In genomic region chr21:39313042-39313456, GRCh38 we compare ENCODE assay signal across 8 cellular contexts. TPM values are rescaled to one million over a fixed set of nuclear protein-coding genes. Genes with fewer than 3 reads are reported as not detected.
A peak's percentile ranks its signal among the peaks of the same experiment; 100 is the strongest.
DNase-seq lines count a peak whose midpoint lies in the region; ATAC-seq and TF ChIP-seq lines count a peak whose summit lies in the region.

No MANE protein-coding gene starts in this region.

- H3K36me3 Mint-ChIP-seq in activated CD4-positive, alpha-beta memory T cell treated with anti-CD3 and anti-CD28 coated beads for 36 hours = peaks cover 27% of the 10 kb centered on the region
- H3K36me3 Mint-ChIP-seq in osteocyte (ENCODE audit: unreplicated experiment) = peaks cover 20% of the 10 kb centered on the region

- peak overlapping the region; percentile 97 for H3K27ac Mint-ChIP-seq in activated CD4-positive, alpha-beta memory T cell treated with anti-CD3 and anti-CD28 coated beads for 36 hours
- no peak overlapping the region for H3K27ac Mint-ChIP-seq in osteocyte (ENCODE audit: unreplicated experiment)

- ATAC-seq in GM19023 (IDR thresholded peaks at IDR 0.05; ENCODE audit: unreplicated experiment) (peak; percentile 6), HG03521 (IDR thresholded peaks at IDR 0.05; ENCODE audit: unreplicated experiment) (peak; percentile 11)

- H3K4me3 ChIP-seq in fibroblast of the aortic adventitia (ENCODE audit: low read depth, low read length) = peak overlapping the region; percentile 78

- no peaks in the 10 kb centered on the region for H3K27me3 Mint-ChIP-seq in activated CD4-positive, alpha-beta memory T cell treated with anti-CD3 and anti-CD28 coated beads for 36 hours
- H3K27me3 Mint-ChIP-seq in osteocyte (ENCODE audit: unreplicated experiment) = no peaks in the 10 kb centered on the region

- TF ChIP-seq CTCF in fibroblast of the aortic adventitia (IDR thresholded peaks at IDR 0.05; ENCODE audit: insufficient read depth, low read length) (no peak), osteocyte (IDR thresholded peaks at IDR 0.05) (no peak)

- no peaks in the 10 kb centered on the region for H3K9me3 Mint-ChIP-seq in activated CD4-positive, alpha-beta memory T cell treated with anti-CD3 and anti-CD28 coated beads for 36 hours
- H3K9me3 Mint-ChIP-seq in osteocyte (ENCODE audit: unreplicated experiment) = no peaks in the 10 kb centered on the region

- CTCF ChIA-PET in activated CD4-positive, alpha-beta memory T cell treated with anti-CD3 and anti-CD28 coated beads for 36 hours (lab: Charles Lee) = interaction anchor here (0.9 kb wide), 1 partner anchor 17 kb away, joined by 3 read pairs; no protein-coding TSS in a partner anchor

- POLR2A ChIA-PET in activated CD4-positive, alpha-beta memory T cell treated with anti-CD3 and anti-CD28 coated beads for 36 hours (lab: Charles Lee) = interaction anchor here (0.9 to 4.9 kb wide), 9 partner anchors 12 to 130 kb away, joined by 3 to 56 read pairs (median 8); partner anchors contain the start of genes HMGN1 and PSMG1

- peaks cover 39% of the 10 kb centered on the region for H3K4me1 Mint-ChIP-seq in activated CD4-positive, alpha-beta memory T cell treated with anti-CD3 and anti-CD28 coated beads for 36 hours (ENCODE audit: low read depth)
- H3K4me1 Mint-ChIP-seq in osteocyte (ENCODE audit: unreplicated experiment) = peaks cover 34% of the 10 kb centered on the region

- intact Hi-C loops in activated CD4-positive, alpha-beta memory T cell treated with anti-CD3 and anti-CD28 coated beads for 36 hours (cut with micrococcal nuclease) = loop anchor here (2.0 to 5.0 kb wide), 3 partner anchors 68 to 506 kb away; partner anchors contain the start of gene ETS2

- H3K4me3 Mint-ChIP-seq in activated CD4-positive, alpha-beta memory T cell treated with anti-CD3 and anti-CD28 coated beads for 36 hours = peak overlapping the region; percentile 92
- H3K4me3 Mint-ChIP-seq in osteocyte (ENCODE audit: unreplicated experiment) = peak overlapping the region; percentile 76

- DNase-seq in AG20443 (ENCODE audit: low spot score) (peak; percentile 20), fibroblast of the aortic adventitia (ENCODE audit: low read depth) (no peak), osteocyte (ENCODE audit: extremely low spot score, unreplicated experiment) (peak; percentile 87), EL (no peak), NCI-H774 (lab: John Stamatoyannopoulos, UW) (no peak)
- peak; percentile 63 for DNase-seq in activated CD4-positive, alpha-beta memory T cell treated with anti-CD3 and anti-CD28 coated beads for 36 hours

RNA-seq across cellular contexts. Expression of gene BRWD1, which starts 0.4 kb away (rescaled TPM):
- 10 to 100 TPM; 28.7 to 29.4 TPM for total RNA-seq in activated CD4-positive, alpha-beta memory T cell treated with anti-CD3 and anti-CD28 coated beads for 36 hours
- total RNA-seq in fibroblast of the aortic adventitia (ENCODE audit: low replicate concordance) = 54.0 and 80.5 TPM in 2 replicates
- total RNA-seq in osteocyte = 40.8 and 41.9 TPM in 2 replicates

RNA-seq across cellular contexts. Expression of gene HMGN1, which starts 35.8 kb away (rescaled TPM):
- total RNA-seq in activated CD4-positive, alpha-beta memory T cell treated with anti-CD3 and anti-CD28 coated beads for 36 hours = 100 to 1,000 TPM; 441 to 449 TPM
- total RNA-seq in fibroblast of the aortic adventitia (ENCODE audit: low replicate concordance) = 155 and 165 TPM in 2 replicates
- total RNA-seq in osteocyte = 267 and 289 TPM in 2 replicates

Comparison
In these comparisons a context has a peak if more than half of its experiments do, and no peak if none do; other contexts are left out.
1. DNase-seq: peak in AG20443 (single experiment), activated CD4-positive, alpha-beta memory T cell treated with anti-CD3 and anti-CD28 coated beads for 36 hours (single experiment) and osteocyte (single experiment); none in fibroblast of the aortic adventitia (single experiment), EL (single experiment) and NCI-H774 (single experiment).